Comparison of ENCODE assay signal across 1 cellular context in genomic region chr14:35213143-35213788, GRCh38.
TF ChIP-seq lines count a peak whose summit lies in the region.

No MANE protein-coding gene starts in this region.

TF ChIP-seq in HepG2, 621 proteins besides CTCF, POLR2A, EP300 and RAD21 (continued from another document and continues in another):
- peak; percentile 37 for TF ChIP-seq SAP130 (CRISPR knock-in tag; IDR thresholded peaks at IDR 0.05; ENCODE audit: low read depth)
- no peak for TF ChIP-seq RFX3 (CRISPR knock-in tag; IDR thresholded peaks at IDR 0.05)
- TF ChIP-seq NONO (IDR thresholded peaks at IDR 0.05): no peak
- no peak for TF ChIP-seq NONO (CRISPR knock-in tag; conservative IDR thresholded peaks at IDR 0.05)
- TF ChIP-seq GPN1 (CRISPR knock-in tag; IDR thresholded peaks at IDR 0.05; ENCODE audit: borderline replicate concordance): no peak
- no peak for TF ChIP-seq IRF1 (CRISPR knock-in tag; IDR thresholded peaks at IDR 0.05; ENCODE audit: low read depth)
- TF ChIP-seq GMEB2 (CRISPR knock-in tag; IDR thresholded peaks at IDR 0.05; ENCODE audit: low read depth): no peak
- no peak for TF ChIP-seq MYNN (CRISPR knock-in tag; IDR thresholded peaks at IDR 0.05; ENCODE audit: low read depth)
- TF ChIP-seq ZNF382 (CRISPR knock-in tag; IDR thresholded peaks at IDR 0.05; ENCODE audit: borderline replicate concordance): no peak
- 0 out of 2 replicates have a peak, but pooled peaks have one; percentile 7 for TF ChIP-seq ZNF503 (CRISPR knock-in tag; IDR thresholded peaks at IDR 0.05)
- no peak for TF ChIP-seq PAWR (CRISPR knock-in tag; IDR thresholded peaks at IDR 0.05; ENCODE audit: borderline replicate concordance)
- 0 out of 2 replicates have a peak, but pooled peaks have one; percentile 44 for TF ChIP-seq POGK (CRISPR knock-in tag; conservative IDR thresholded peaks at IDR 0.05)
- TF ChIP-seq FOXA3 (CRISPR knock-in tag; IDR thresholded peaks at IDR 0.05): peak; percentile 26
- no peak for TF ChIP-seq ZNF510 (CRISPR knock-in tag; IDR thresholded peaks at IDR 0.05; ENCODE audit: low read depth)
- no peak for TF ChIP-seq JARID2 (CRISPR knock-in tag; IDR thresholded peaks at IDR 0.05; ENCODE audit: insufficient replicate concordance)
- no peak; the same call in 1 of the 2 replicates for TF ChIP-seq KLF12 (CRISPR knock-in tag; IDR thresholded peaks at IDR 0.05; ENCODE audit: borderline replicate concordance)
- TF ChIP-seq ZNF549 (CRISPR knock-in tag; IDR thresholded peaks at IDR 0.05): no peak
- no peak for TF ChIP-seq ZNF607 (CRISPR knock-in tag; IDR thresholded peaks at IDR 0.05; ENCODE audit: borderline replicate concordance)
- TF ChIP-seq RXRA (CRISPR knock-in tag; IDR thresholded peaks at IDR 0.05): peak; percentile 33; the same call in 1 of the 2 replicates
- no peak for TF ChIP-seq NFKB2 (CRISPR knock-in tag; IDR thresholded peaks at IDR 0.05; ENCODE audit: borderline replicate concordance)
- no peak for TF ChIP-seq PITX1 (CRISPR knock-in tag; IDR thresholded peaks at IDR 0.05)
- no peak for TF ChIP-seq ZBTB33 (CRISPR knock-in tag; IDR thresholded peaks at IDR 0.05)
- TF ChIP-seq RCOR2 (CRISPR knock-in tag; IDR thresholded peaks at IDR 0.05): peak; percentile 61; the same call in 1 of the 2 replicates
- no peak for TF ChIP-seq REPIN1 (CRISPR knock-in tag; IDR thresholded peaks at IDR 0.05; ENCODE audit: borderline replicate concordance, low read depth)
- TF ChIP-seq SYNCRIP (IDR thresholded peaks at IDR 0.05; ENCODE audit: insufficient read depth, low read depth, low read length): no peak
- 0 out of 2 replicates have a peak, but pooled peaks have one; percentile 51 for TF ChIP-seq TEF (CRISPR knock-in tag; IDR thresholded peaks at IDR 0.05)
- TF ChIP-seq U2AF2 (IDR thresholded peaks at IDR 0.05; ENCODE audit: low read depth, low read length): no peak
- 0 out of 2 replicates have a peak, but pooled peaks have one; percentile 61 for TF ChIP-seq ZSCAN5A (CRISPR knock-in tag; IDR thresholded peaks at IDR 0.05; ENCODE audit: borderline replicate concordance)
- 0 out of 2 replicates have a peak, but pooled peaks have one; percentile 9 for TF ChIP-seq ZGPAT (CRISPR knock-in tag; IDR thresholded peaks at IDR 0.05)
- TF ChIP-seq PAXIP1 (CRISPR knock-in tag; conservative IDR thresholded peaks at IDR 0.05): peak; percentile 44; the same call in 1 of the 2 replicates
- TF ChIP-seq FOXJ3 (CRISPR knock-in tag; IDR thresholded peaks at IDR 0.05; ENCODE audit: borderline replicate concordance): no peak
- TF ChIP-seq NR2C2 (CRISPR knock-in tag; IDR thresholded peaks at IDR 0.05; ENCODE audit: borderline replicate concordance): no peak
- 0 out of 2 replicates have a peak, but pooled peaks have one; percentile 36 for TF ChIP-seq NAIF1 (CRISPR knock-in tag; IDR thresholded peaks at IDR 0.05; ENCODE audit: borderline replicate concordance)
- peak; percentile 84 for TF ChIP-seq ARID5B (CRISPR knock-in tag; IDR thresholded peaks at IDR 0.05)
- TF ChIP-seq HDAC1 (CRISPR knock-in tag; IDR thresholded peaks at IDR 0.05): peak; percentile 57; the same call in 1 of the 2 replicates
- TF ChIP-seq MNT (IDR thresholded peaks at IDR 0.05): no peak
- no peak for TF ChIP-seq ZNF101 (CRISPR knock-in tag; IDR thresholded peaks at IDR 0.05; ENCODE audit: borderline replicate concordance, low read depth)
